In genomic region chr11:88300888-88301477, GRCh38 we compare ENCODE assay signal across 8 cellular contexts. TPM values are rescaled to one million over a fixed set of nuclear protein-coding genes. Genes with fewer than 3 reads are reported as not detected.
A peak's percentile ranks its signal among the peaks of the same experiment; 100 is the strongest.
DNase-seq lines count a peak whose midpoint lies in the region; ATAC-seq and TF ChIP-seq lines count a peak whose summit lies in the region.

No MANE protein-coding gene starts in this region.

- H3K4me1 Mint-ChIP-seq in H9 (peaks cover 65 to 72% of the 10 kb centered on the region in 2 experiments), osteocyte (ENCODE audit: unreplicated experiment) (no peaks in the 10 kb centered on the region)
- H3K4me1 Mint-ChIP-seq in natural killer cell treated with Interleukin-12 subunit alpha and Interleukin-12 subunit beta and Interleukin-15 and Interleukin-18, amount 100 ng/mL, for 72 hours (ENCODE audit: low read depth in 2 of 2) = peaks cover 73 to 81% of the 10 kb centered on the region in 2 donors

- peaks cover 2 to 4% of the 10 kb centered on the region in 2 experiments; a peak in 3 of 5 replicates for H3K9me3 Mint-ChIP-seq in H9
- no peaks in the 10 kb centered on the region for H3K9me3 Mint-ChIP-seq in natural killer cell treated with Interleukin-12 subunit alpha and Interleukin-12 subunit beta and Interleukin-15 and Interleukin-18, amount 100 ng/mL, for 72 hours
- no peaks in the 10 kb centered on the region for H3K9me3 Mint-ChIP-seq in osteocyte (ENCODE audit: unreplicated experiment)

- dilution Hi-C loops in IMR-90 (cut with HindIII; ENCODE audit: low sequenced_read_pairs, unreplicated experiment) = no loop called here

- H3K4me3 ChIP-seq in IMR-90 (ENCODE audit: insufficient read depth, low read depth, low read length) = no peak overlapping the region
- no peak overlapping the region for H3K4me3 ChIP-seq in effector memory CD4-positive, alpha-beta T cell (ENCODE audit: insufficient read depth, low read depth, low read length, poor library complexity, severe bottlenecking)
- no peak overlapping the region for H3K4me3 ChIP-seq in SK-N-SH (ENCODE audit: low read depth in 2 of 2, low read length in 1 of 2)

- H2AFZ ChIP-seq in H9 (ENCODE audit: low read length) (no peak overlapping the region), IMR-90 (replicated peaks; ENCODE audit: low read length, poor library complexity) (no peak overlapping the region), SK-N-SH (ENCODE audit: low read depth) (no peak overlapping the region)

- H3K79me1 ChIP-seq in H9 (ENCODE audit: insufficient read depth, low read depth, low read length, poor library complexity, severe bottlenecking) = peaks cover 2% of the 10 kb centered on the region
- H3K79me1 ChIP-seq in IMR-90 (ENCODE audit: low read depth in 1 of 2, low read length in 2 of 2) = peaks cover 3 to 13% of the 10 kb centered on the region in 2 experiments; a peak in 3 of 4 replicates

- H4K91ac ChIP-seq in H9 (ENCODE audit: insufficient read length, low read depth, low read length) (no peak overlapping the region), IMR-90 (ENCODE audit: insufficient read depth, low read depth, low read length) (no peak overlapping the region)

- no peak overlapping the region for H2BK12ac ChIP-seq in H9 (ENCODE audit: insufficient read length, low read depth, low read length)

- H2BK15ac ChIP-seq in H9 (ENCODE audit: low read depth, low read length) (no peak overlapping the region), IMR-90 (ENCODE audit: low read depth, low read length) (no peak overlapping the region)

- H3K9ac ChIP-seq in H9 (ENCODE audit: extremely low read depth, insufficient read length, low read length) = no peak overlapping the region
- H3K9ac ChIP-seq in IMR-90 (ENCODE audit: low read depth, low read length) = no peak overlapping the region
- no peak overlapping the region for H3K9ac ChIP-seq in SK-N-SH

- H2AK9ac ChIP-seq in IMR-90 (replicated peaks; ENCODE audit: low read depth, low read length, poor library complexity) = no peak overlapping the region

- H3K27me3 ChIP-seq in H9 (ENCODE audit: insufficient read depth, low read length) (no peaks in the 10 kb centered on the region), IMR-90 (ENCODE audit: control insufficient read depth, insufficient read depth, low read length) (no peaks in the 10 kb centered on the region), SK-N-SH (ENCODE audit: insufficient read depth) (no peaks in the 10 kb centered on the region)
- no peaks in the 10 kb centered on the region for H3K27me3 ChIP-seq in effector memory CD4-positive, alpha-beta T cell (replicated peaks; ENCODE audit: control insufficient read depth, insufficient read depth, low read length, poor library complexity, severe bottlenecking)

- H2BK5ac ChIP-seq in H9 (ENCODE audit: insufficient read length, low read length) (peak overlapping the region; percentile 22), IMR-90 (ENCODE audit: low read depth, low read length, poor library complexity, severe bottlenecking) (no peak overlapping the region)

- in situ Hi-C loops in IMR-90 (cut with MboI; ENCODE audit: low sequenced_read_pairs) = loop anchor here (25.0 kb wide), 1 partner anchor 236 kb away; no protein-coding TSS in a partner anchor

- no peak overlapping the region for H3T11ph ChIP-seq in H9 (ENCODE audit: low read length)

- no peaks in the 10 kb centered on the region for H3F3A ChIP-seq in SK-N-SH (replicated peaks; ENCODE audit: insufficient read depth)

- no peak for TF ChIP-seq POLR2A in IMR-90 (IDR thresholded peaks at IDR 0.05; ENCODE audit: low read depth, low read length)

- H3K4me3 Mint-ChIP-seq in H9 = peak overlapping the region in 1 of 2 experiments; percentile 18; a peak in 1 of 5 replicates
- H3K4me3 Mint-ChIP-seq in natural killer cell treated with Interleukin-12 subunit alpha and Interleukin-12 subunit beta and Interleukin-15 and Interleukin-18, amount 100 ng/mL, for 72 hours = peak overlapping the region; percentile 86
- no peak overlapping the region for H3K4me3 Mint-ChIP-seq in osteocyte (ENCODE audit: unreplicated experiment)

- H3K23ac ChIP-seq in H9 (ENCODE audit: insufficient read length, low read depth, low read length) = no peak overlapping the region
- H3K23ac ChIP-seq in IMR-90 (ENCODE audit: low read depth, low read length) = 0 out of 2 replicates have a peak overlapping the region, but pooled peaks have one; percentile 29

- TF ChIP-seq EP300 in SK-N-SH (IDR thresholded peaks at IDR 0.05; ENCODE audit: borderline replicate concordance in 1 of 2, low read depth in 1 of 2, low read length in 1 of 2) = no peak

- no peaks in the 10 kb centered on the region for H4K20me1 ChIP-seq in H9 (ENCODE audit: control insufficient read depth, insufficient read depth, insufficient read length)
- H4K20me1 ChIP-seq in IMR-90 (ENCODE audit: insufficient read depth, low read length) = no peaks in the 10 kb centered on the region
- no peaks in the 10 kb centered on the region for H4K20me1 ChIP-seq in SK-N-SH (ENCODE audit: insufficient read depth)

- H3K4me1 ChIP-seq in H9 (ENCODE audit: insufficient read depth, low read length) (peaks cover 9% of the 10 kb centered on the region), IMR-90 (ENCODE audit: control insufficient read depth, insufficient read depth, low read length) (no peaks in the 10 kb centered on the region; the same call in 1 of the 2 replicates), SK-N-SH (ENCODE audit: control insufficient read depth in 1 of 2, insufficient read depth in 2 of 2, low read depth in 1 of 2, low read length in 1 of 2) (peaks cover 0 to 3% of the 10 kb centered on the region in 2 experiments; a peak in 1 of 4 replicates)
- H3K4me1 ChIP-seq in effector memory CD4-positive, alpha-beta T cell (ENCODE audit: control insufficient read depth, insufficient read depth, low read length, poor library complexity, severe bottlenecking) = no peaks in the 10 kb centered on the region

- POLR2A ChIA-PET in IMR-90 (lab: Charles Lee; ENCODE audit: unreplicated experiment) (no interaction called here), SK-N-SH (lab: Yijun Ruan, JAX) (no interaction called here)

- no peak overlapping the region for H2BK120ac ChIP-seq in H9 (ENCODE audit: low read depth, low read length, poor library complexity, severe bottlenecking)
- H2BK120ac ChIP-seq in IMR-90 (ENCODE audit: low read depth, low read length) = no peak overlapping the region

- intact Hi-C loops in IMR-90 (cut with micrococcal nuclease) = no loop called here

- H3K4me2 ChIP-seq in H9 (ENCODE audit: insufficient read depth, insufficient read length, low read length) (peak overlapping the region; percentile 23), IMR-90 (ENCODE audit: low read depth, low read length) (no peak overlapping the region), SK-N-SH (no peak overlapping the region)

- H3K9me1 ChIP-seq in IMR-90 (ENCODE audit: insufficient read depth, low read length) = peaks cover 3% of the 10 kb centered on the region; the same call in 1 of the 2 replicates

- H2AK5ac ChIP-seq in H9 (ENCODE audit: insufficient read length, low read length) (no peak overlapping the region), IMR-90 (ENCODE audit: low read depth, low read length) (no peak overlapping the region; the same call in 1 of the 2 replicates)

- H3K14ac ChIP-seq in H9 (ENCODE audit: insufficient read depth, low read length) (no peak overlapping the region), IMR-90 (replicated peaks; ENCODE audit: low read depth, low read length) (0 out of 2 replicates have a peak overlapping the region, but pooled peaks have one; percentile 19)

- H3K23me2 ChIP-seq in H9 (ENCODE audit: insufficient read length, low read depth, low read length, poor library complexity, severe bottlenecking) = no peaks in the 10 kb centered on the region

- H2BK20ac ChIP-seq in H9 (ENCODE audit: low read depth, low read length, poor library complexity, severe bottlenecking) (no peak overlapping the region), IMR-90 (ENCODE audit: low read depth, low read length) (no peak overlapping the region)

- H3K4ac ChIP-seq in H9 (ENCODE audit: low read depth, low read length) = no peak overlapping the region
- H3K4ac ChIP-seq in IMR-90 (ENCODE audit: low read depth, low read length) = no peak overlapping the region

- H3K27ac Mint-ChIP-seq in H9 = peak overlapping the region; percentile 90 to 99 (median 93)
- peak overlapping the region; percentile 93 to 98 for H3K27ac Mint-ChIP-seq in natural killer cell treated with Interleukin-12 subunit alpha and Interleukin-12 subunit beta and Interleukin-15 and Interleukin-18, amount 100 ng/mL, for 72 hours
- no peak overlapping the region for H3K27ac Mint-ChIP-seq in osteocyte (ENCODE audit: unreplicated experiment)

- no TSS peak for BruUV-seq in IMR-90 (replicated peaks; lab: Mats Ljungman, UMichigan)

- H3K36me3 ChIP-seq in IMR-90 (ENCODE audit: control insufficient read depth, insufficient read depth, low read length) (peaks cover 28% of the 10 kb centered on the region), SK-N-SH (replicated peaks in 1 of 2; ENCODE audit: control insufficient read depth in 1 of 2, insufficient read depth in 2 of 2, low read length in 1 of 2) (peaks cover 0 to 8% of the 10 kb centered on the region in 2 experiments)
- peaks cover 17% of the 10 kb centered on the region for H3K36me3 ChIP-seq in effector memory CD4-positive, alpha-beta T cell (ENCODE audit: control insufficient read depth, insufficient read depth, low read length)

- no peak for TF ChIP-seq CTCF in H9 (conservative IDR thresholded peaks at IDR 0.05)
- no peak for TF ChIP-seq CTCF in IMR-90 (conservative IDR thresholded peaks at IDR 0.05; ENCODE audit: low read depth, low read length)
- TF ChIP-seq CTCF in osteocyte (IDR thresholded peaks at IDR 0.05) = no peak
- TF ChIP-seq CTCF in SK-N-SH (IDR thresholded peaks at IDR 0.05) = no peak

- WGBS in H9 (ENCODE audit: extremely low coverage, insufficient read length, low lambda C conversion rate) = no CpG with 5 or more reads among the region's 3 CpGs
- no CpG with 5 or more reads among the region's 3 CpGs for WGBS in IMR-90 (ENCODE audit: extremely low coverage in 2 of 2, insufficient read length in 1 of 2), 2 experiments
- WGBS in SK-N-SH (ENCODE audit: low lambda C conversion rate) = 98% methylated on average over 3 of the region's 3 CpGs

- H3K36me3 Mint-ChIP-seq in H9 (ENCODE audit: insufficient read depth in 1 of 3, low read depth in 3 of 3) (peaks cover 58 to 93% (median 81%) of the 10 kb centered on the region in 3 experiments), osteocyte (ENCODE audit: unreplicated experiment) (no peaks in the 10 kb centered on the region)
- H3K36me3 Mint-ChIP-seq in natural killer cell treated with Interleukin-12 subunit alpha and Interleukin-12 subunit beta and Interleukin-15 and Interleukin-18, amount 100 ng/mL, for 72 hours = peaks cover 43% of the 10 kb centered on the region

- DNase-seq in H9 = peak; percentile 85
- DNase-seq in IMR-90 = no peak
- DNase-seq in natural killer cell treated with Interleukin-12 subunit alpha and Interleukin-12 subunit beta and Interleukin-15 and Interleukin-18, amount 100 ng/mL, for 72 hours (ENCODE audit: low spot score) = peak; percentile 77
- no peak for DNase-seq in effector memory CD4-positive, alpha-beta T cell
- DNase-seq in osteocyte (ENCODE audit: extremely low spot score, unreplicated experiment) = no peak
- DNase-seq in NCI-H748 (lab: John Stamatoyannopoulos, UW; ENCODE audit: unreplicated experiment) = no peak
- DNase-seq in SK-N-SH = no peak

- peaks cover 2% of the 10 kb centered on the region; the same call in 1 of the 2 replicates for H3K79me2 ChIP-seq in H9 (ENCODE audit: insufficient read depth, low read length)
- no peaks in the 10 kb centered on the region for H3K79me2 ChIP-seq in SK-N-SH (ENCODE audit: insufficient read depth)

- H4K8ac ChIP-seq in H9 (replicated peaks; ENCODE audit: insufficient read length, low read depth, low read length) (no peak overlapping the region), IMR-90 (ENCODE audit: low read depth in 2 of 2, low read length in 2 of 2) (no peak overlapping the region)

- TF ChIP-seq RAD21 in IMR-90 (IDR thresholded peaks at IDR 0.05; ENCODE audit: low read length) (no peak), SK-N-SH (IDR thresholded peaks at IDR 0.05; ENCODE audit: low read length) (no peak)

- no peaks in the 10 kb centered on the region for H3K27me3 Mint-ChIP-seq in H9 (ENCODE audit: low read depth)
- no peaks in the 10 kb centered on the region for H3K27me3 Mint-ChIP-seq in natural killer cell treated with Interleukin-12 subunit alpha and Interleukin-12 subunit beta and Interleukin-15 and Interleukin-18, amount 100 ng/mL, for 72 hours
- H3K27me3 Mint-ChIP-seq in osteocyte (ENCODE audit: unreplicated experiment) = no peaks in the 10 kb centered on the region

- no peak overlapping the region for H4K5ac ChIP-seq in H9 (ENCODE audit: insufficient read length, low read depth, low read length)
- no peak overlapping the region for H4K5ac ChIP-seq in IMR-90 (ENCODE audit: low read depth, low read length)

- H3K18ac ChIP-seq in H9 (ENCODE audit: insufficient read length, low read depth, low read length) = no peak overlapping the region
- H3K18ac ChIP-seq in IMR-90 (ENCODE audit: low read depth, low read length) = no peak overlapping the region

- peak; percentile 65 for ATAC-seq in GM18870 (IDR thresholded peaks at IDR 0.05; ENCODE audit: unreplicated experiment)
- ATAC-seq in IMR-90 (ENCODE audit: low read depth) = no peak
- ATAC-seq in natural killer cell treated with Interleukin-12 subunit alpha and Interleukin-12 subunit beta and Interleukin-15 and Interleukin-18, amount 100 ng/mL, for 72 hours = peak; percentile 86 to 88

- no peaks in the 10 kb centered on the region for H3K9me2 ChIP-seq in SK-N-SH

- H3K9me3 ChIP-seq in H9 (ENCODE audit: control insufficient read depth, low read depth, low read length) (no peaks in the 10 kb centered on the region), IMR-90 (ENCODE audit: control insufficient read depth, insufficient read depth, low read length) (peaks cover 3% of the 10 kb centered on the region; the same call in 1 of the 2 replicates), SK-N-SH (no peaks in the 10 kb centered on the region)
- no peaks in the 10 kb centered on the region for H3K9me3 ChIP-seq in effector memory CD4-positive, alpha-beta T cell (ENCODE audit: control insufficient read depth, low read length)

- no peak overlapping the region for H3K56ac ChIP-seq in H9 (ENCODE audit: insufficient read length, low read depth, low read length)
- no peak overlapping the region for H3K56ac ChIP-seq in IMR-90 (ENCODE audit: extremely low read depth, insufficient read depth, low read length)

- H3K27ac ChIP-seq in H9 (ENCODE audit: insufficient read length, low read depth, low read length) (peak overlapping the region; percentile 90), IMR-90 (ENCODE audit: insufficient read depth, low read length) (no peak overlapping the region), SK-N-SH (ENCODE audit: low read depth in 2 of 2, low read length in 1 of 2) (no peak overlapping the region)
- no peak overlapping the region for H3K27ac ChIP-seq in effector memory CD4-positive, alpha-beta T cell (ENCODE audit: insufficient read depth, low read length, poor library complexity, severe bottlenecking)

- CTCF ChIA-PET in IMR-90 (lab: Yijun Ruan, JAX) = no interaction called here
- CTCF ChIA-PET in SK-N-SH (lab: Yijun Ruan, JAX) = no interaction called here

RNA-seq across cellular contexts. Expression of gene CTSC, which starts 36.6 kb away (rescaled TPM):
- total RNA-seq in H9 (2021) (359 TPM in 2 replicates), IMR-90 (2012; rRNA removed) (178 and 208 TPM in 2 replicates), osteocyte (1.3 and 2.1 TPM in 2 replicates)
- polyA plus RNA-seq in IMR-90 (2012; rRNA removed) (267 and 299 TPM in 2 replicates), SK-N-SH (2012; rRNA removed) (101 and 104 TPM in 2 replicates)
- 73.5 and 320 TPM in 2 replicates for polyA plus RNA-seq in IMR-90 (2012; cell fraction: cytosol; rRNA removed)
- polyA plus RNA-seq in IMR-90 (2012; cell fraction: nucleus; rRNA removed; ENCODE audit: low replicate concordance) = 116 and 140 TPM in 2 replicates
- total RNA-seq in natural killer cell treated with Interleukin-12 subunit alpha and Interleukin-12 subunit beta and Interleukin-15 and Interleukin-18, amount 100 ng/mL, for 72 hours = 100 to 1,000 TPM; 213 to 381 TPM
- polyA plus RNA-seq in SK-N-SH (2012; cell fraction: cytosol; rRNA removed) = 92.4 and 111 TPM in 2 replicates
- 25.4 and 47.1 TPM in 2 replicates for polyA plus RNA-seq in SK-N-SH (2012; cell fraction: nucleus; rRNA removed)

Comparison
In these comparisons a context has a peak if more than half of its experiments do, and no peak if none do; other contexts are left out.
1. DNase-seq: peak in H9 (single experiment) and natural killer cell treated with Interleukin-12 subunit alpha and Interleukin-12 subunit beta and Interleukin-15 and Interleukin-18, amount 100 ng/mL, for 72 hours (single experiment); none in IMR-90 (single experiment), effector memory CD4-positive, alpha-beta T cell (0 of 3), osteocyte (single experiment), NCI-H748 (single experiment) and SK-N-SH (single experiment).
2. RNA of gene CTSC, which starts 36.6 kb away (total RNA-seq): 213 to 381 TPM in natural killer cell treated with Interleukin-12 subunit alpha and Interleukin-12 subunit beta and Interleukin-15 and Interleukin-18, amount 100 ng/mL, for 72 hours, 359 TPM in H9 and 178 to 208 TPM in IMR-90; 1.3 to 2.1 TPM in osteocyte; every median in the first group is over 10 times any median in the second.